Comparison of ENCODE assay signal across 13 cellular contexts in the genomic region with DNA sequence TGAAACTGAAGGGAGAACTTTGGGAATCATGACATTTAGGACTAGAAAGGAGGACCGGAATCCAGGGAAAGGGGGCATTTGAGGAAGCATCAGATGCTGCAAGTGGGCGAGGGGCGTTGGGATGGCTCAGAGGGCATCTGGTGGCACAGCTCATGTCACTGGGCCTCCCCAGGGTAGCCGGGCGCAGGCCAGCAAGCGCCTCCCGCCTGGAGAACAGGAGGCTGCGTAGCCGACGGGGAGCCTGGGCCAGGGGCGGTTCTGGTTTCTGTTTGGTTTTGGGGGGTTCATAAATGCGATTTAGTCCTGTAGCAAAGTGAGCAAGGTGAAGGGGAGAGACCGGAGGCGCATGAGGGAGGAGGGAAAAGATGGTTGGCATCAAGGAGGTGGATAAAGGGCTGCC. TPM values are rescaled to one million over a fixed set of nuclear protein-coding genes. Genes with fewer than 3 reads are reported as not detected.
A peak's percentile ranks its signal among the peaks of the same experiment; 100 is the strongest.
DNase-seq lines count a peak whose midpoint lies in the region; ATAC-seq and TF ChIP-seq lines count a peak whose summit lies in the region.
"Had no signal": no experiment of that assay in that cellular context is flagged by ENCODE, and none has a peak within 500 bp of the region (broad histone marks: within the 10 kb centered on the region; RNA-seq: fewer than 3 reads in every experiment).

No MANE protein-coding gene starts in this region.

- no peaks in the 10 kb centered on the region for H3K9me3 Mint-ChIP-seq in naive B cell

- DNase-seq in cardiac muscle cell (ENCODE audit: low read depth in 1 of 2, low spot score in 1 of 2) (no peak), cardiac septum (ENCODE audit: low spot score) (no peak), colonic mucosa (no peak), naive B cell (no peak), sciatic nerve (ENCODE audit: low spot score) (no peak), CD1c-positive myeloid dendritic cell (ENCODE audit: extremely low spot score) (no peak)
- DNase-seq: effector CD4-positive, alpha-beta T cell; hippocampal formation; Karpas-422; stimulated activated CD4-positive, alpha-beta T cell treated with anti-CD3 and anti-CD28 coated beads, Interleukin-1b, Interleukin-23, amount 100 ng/mL, for 48 hours had no signal

- 80% methylated on average over 14 of the region's 14 CpGs for WGBS in urinary bladder

- H3K27ac Mint-ChIP-seq in naive B cell: peak overlapping the region in 3 of 6 donors; percentile 27 to 84 (median 52)

- no peak for ATAC-seq in naive B cell (ENCODE audit: low read depth in 2 of 2)
- no peak for ATAC-seq in esophagus mucosa
- no peak for ATAC-seq in sciatic nerve

- peak overlapping the region; percentile 47 to 50 for H3K9ac ChIP-seq in colonic mucosa (ENCODE audit: low read depth in 2 of 2, low read length in 2 of 2)

- no peaks in the 10 kb centered on the region for H3K36me3 Mint-ChIP-seq in naive B cell

- intact Hi-C loops in cardiac septum (cut with DNase I) (no loop called here), colonic mucosa (cut with DNase I) (no loop called here), sciatic nerve (cut with DNase I) (no loop called here)

- H3K9me3 ChIP-seq in cardiac muscle cell (ENCODE audit: low read depth) (no peaks in the 10 kb centered on the region), colonic mucosa (no peaks in the 10 kb centered on the region)

- H3K4me3 ChIP-seq in cardiac muscle cell (peak overlapping the region; percentile 21), colonic mucosa (peak overlapping the region; percentile 67), urinary bladder (ENCODE audit: low read depth, low read length) (peak overlapping the region; percentile 42)

- H3K27ac ChIP-seq in cardiac muscle cell (no peak overlapping the region), colonic mucosa (no peak overlapping the region), urinary bladder (ENCODE audit: low read depth) (no peak overlapping the region)

- H3K36me3 ChIP-seq in cardiac muscle cell: no peaks in the 10 kb centered on the region
- no peaks in the 10 kb centered on the region for H3K36me3 ChIP-seq in colonic mucosa
- H3K36me3 ChIP-seq in urinary bladder (ENCODE audit: insufficient read depth): no peaks in the 10 kb centered on the region

- H3K27me3 ChIP-seq in cardiac muscle cell (peaks cover 88% of the 10 kb centered on the region), colonic mucosa (no peaks in the 10 kb centered on the region)

- peaks cover 40 to 54% (median 44%) of the 10 kb centered on the region in 3 donors for H3K4me1 Mint-ChIP-seq in naive B cell

- TF ChIP-seq CTCF in cardiac muscle cell (IDR thresholded peaks at IDR 0.05; ENCODE audit: low read depth, low read length) (no peak), colonic mucosa (IDR thresholded peaks at IDR 0.05) (no peak)

- H3K27me3 Mint-ChIP-seq in naive B cell: peaks cover 0 to 4% (median 4%) of the 10 kb centered on the region in 3 donors

- H3K4me1 ChIP-seq in cardiac muscle cell (ENCODE audit: low read depth) (no peaks in the 10 kb centered on the region), colonic mucosa (peaks cover 20% of the 10 kb centered on the region), urinary bladder (ENCODE audit: insufficient read depth) (no peaks in the 10 kb centered on the region)

- peak overlapping the region; percentile 72 to 90 (median 81) for H3K4me3 Mint-ChIP-seq in naive B cell

RNA-seq across cellular contexts. Expression of a gene that starts 0.4 kb away (rescaled TPM):
- total RNA-seq in cardiac muscle cell (0.12 and 0.21 TPM in 2 replicates), cardiac septum (0.65 TPM), colonic mucosa (100 to 1,000 TPM; 537 to 604 TPM), urinary bladder (9.5 TPM), esophagus mucosa (121 TPM), sciatic nerve (2.8 TPM)
- polyA plus RNA-seq in cardiac muscle cell (0.61 TPM in 1 of 2 replicates, not detected in the other), naive B cell (ENCODE audit: low read depth in 6 of 6) (10 to 100 TPM; 13.4 to 38.8 (median 20.0) TPM), urinary bladder (13.4 TPM)
- polyA plus RNA-seq: neural cell had no signal

Comparison
In these comparisons a context has a peak if more than half of its experiments do, and no peak if none do; other contexts are left out.
1. RNA of a gene that starts 0.4 kb away (total RNA-seq): 537 to 604 TPM in colonic mucosa and 121 TPM in esophagus mucosa (single experiment); 9.5 TPM in urinary bladder (single experiment), 2.8 TPM in sciatic nerve (single experiment), 0.65 TPM in cardiac septum (single experiment) and 0.12 to 0.21 TPM in cardiac muscle cell; every median in the first group is over 10 times any median in the second.
2. Peak in every context shown above with its lines, with median percentiles within 50 percentile points of each other: H3K4me3 ChIP-seq.